8 cellular contexts compared by ENCODE assay signal in genomic region chr22:46035380-46035741, GRCh38. TPM values are rescaled to one million over a fixed set of nuclear protein-coding genes. Genes with fewer than 3 reads are reported as not detected.
DNase-seq lines count a peak whose midpoint lies in the region; ATAC-seq and TF ChIP-seq lines count a peak whose summit lies in the region.

No MANE protein-coding gene starts in this region.

- peaks cover 18% of the 10 kb centered on the region for H3K4me1 Mint-ChIP-seq in nephron

- H3K27me3 ChIP-seq in BJ (ENCODE audit: control insufficient read depth, insufficient read depth, low read length) (no peaks in the 10 kb centered on the region), MM.1S (replicated peaks; ENCODE audit: insufficient read depth, low read length) (no peaks in the 10 kb centered on the region), duodenal mucosa (ENCODE audit: control insufficient read depth in 1 of 2, insufficient read depth in 2 of 2, low read length in 2 of 2) (no peaks in the 10 kb centered on the region)

- H3K4me1 ChIP-seq in MM.1S (ENCODE audit: low read length) = peaks cover 6% of the 10 kb centered on the region
- H3K4me1 ChIP-seq in duodenal mucosa (ENCODE audit: control insufficient read depth in 1 of 2, insufficient read depth in 2 of 2, low read length in 2 of 2) = peaks cover 15 to 22% of the 10 kb centered on the region in 2 donors

- H3K9ac ChIP-seq in MM.1S (ENCODE audit: low read length) = peak overlapping the region; percentile 33; the same call in 1 of the 2 replicates
- peak overlapping the region; percentile 57 to 60 for H3K9ac ChIP-seq in duodenal mucosa (ENCODE audit: low read depth in 1 of 2, low read length in 2 of 2)

- H3K4me3 Mint-ChIP-seq in nephron = peak overlapping the region; percentile 89 to 90 (median 89)

- H3K4me3 ChIP-seq in BJ (ENCODE audit: low read depth, low read length) (peak overlapping the region; percentile 41), MM.1S (ENCODE audit: low read length) (peak overlapping the region; percentile 57), duodenal mucosa (ENCODE audit: low read depth in 1 of 2, low read length in 2 of 2) (peak overlapping the region; percentile 63 to 78)

- TF ChIP-seq CTCF in BJ (IDR thresholded peaks at IDR 0.05; ENCODE audit: insufficient read depth, low read depth, low read length) (no peak), MM.1S (IDR thresholded peaks at IDR 0.05; ENCODE audit: low read length) (no peak), nephron (IDR thresholded peaks at IDR 0.05; ENCODE audit: unreplicated experiment in 3 of 3) (no peak)

- H3K36me3 Mint-ChIP-seq in nephron (ENCODE audit: low read depth) = no peaks in the 10 kb centered on the region

- H3K27ac Mint-ChIP-seq in nephron = peak overlapping the region; percentile 87 to 90 (median 88)

- no peaks in the 10 kb centered on the region for H3K79me2 ChIP-seq in MM.1S (ENCODE audit: low read length)

- H3K9me3 Mint-ChIP-seq in nephron = no peaks in the 10 kb centered on the region

- peak overlapping the region; percentile 65 for H3K4me2 ChIP-seq in MM.1S (ENCODE audit: low read depth, low read length)

- POLR2A ChIA-PET in BJ (lab: Charles Lee) = interaction anchor here (0.5 to 1.1 kb wide), 4 partner anchors 16 to 125 kb away, joined by 3 to 11 read pairs (median 4); no protein-coding TSS in a partner anchor
- POLR2A ChIA-PET in HEK293T (lab: Yijun Ruan, JAX) = interaction anchor here (0.7 to 2.8 kb wide), 12 partner anchors 9 to 416 kb away, joined by 3 to 69 read pairs (median 4); partner anchors contain the start of gene GTSE1

- DNase-seq in BJ (ENCODE audit: low read depth) = no peak
- no peak for DNase-seq in MM.1S
- DNase-seq in NCI-H187 (lab: John Stamatoyannopoulos, UW) = no peak
- no peak for DNase-seq in HEK293T (ENCODE audit: extremely low spot score)
- no peak for DNase-seq in NCI-H2081 (lab: John Stamatoyannopoulos, UW)

- ATAC-seq in HG02588 (IDR thresholded peaks at IDR 0.05; ENCODE audit: unreplicated experiment) = no peak

- H3K27me3 Mint-ChIP-seq in nephron (ENCODE audit: low read depth) = no peaks in the 10 kb centered on the region

- H4K20me1 ChIP-seq in MM.1S (ENCODE audit: insufficient read depth, low read length) = no peaks in the 10 kb centered on the region

- CTCF ChIA-PET in BJ (lab: Yijun Ruan, JAX) (interaction anchor here (0.7 to 2.1 kb wide), 4 partner anchors 13 to 29 kb away, joined by 3 to 13 read pairs (median 7); no protein-coding TSS in a partner anchor), HEK293T (lab: Yijun Ruan, JAX) (no interaction called here)

- H3K36me3 ChIP-seq in BJ (ENCODE audit: control insufficient read depth, insufficient read depth, low read length) (no peaks in the 10 kb centered on the region), MM.1S (replicated peaks; ENCODE audit: insufficient read depth, low read length) (no peaks in the 10 kb centered on the region), duodenal mucosa (ENCODE audit: control insufficient read depth in 1 of 2, insufficient read depth in 2 of 2, low read length in 2 of 2) (no peaks in the 10 kb centered on the region)

- peak overlapping the region; percentile 54 for H2AFZ ChIP-seq in MM.1S (ENCODE audit: low read length)

- H3K9me2 ChIP-seq in MM.1S (replicated peaks; ENCODE audit: insufficient read depth, low read length) = no peaks in the 10 kb centered on the region

- H3F3A ChIP-seq in MM.1S (ENCODE audit: insufficient read depth, low read length) = peaks cover 14% of the 10 kb centered on the region

- H3K9me3 ChIP-seq in MM.1S (replicated peaks; ENCODE audit: insufficient read depth, low read length) (no peaks in the 10 kb centered on the region), duodenal mucosa (ENCODE audit: control insufficient read depth in 1 of 2, low read length in 2 of 2) (no peaks in the 10 kb centered on the region)

- no peak overlapping the region for H3K27ac ChIP-seq in MM.1S (ENCODE audit: low read length)
- peak overlapping the region; percentile 55 for H3K27ac ChIP-seq in duodenal mucosa (ENCODE audit: low read depth, low read length)

TF ChIP-seq in HEK293T, 16 proteins besides CTCF, POLR2A, EP300 and RAD21:
- TF ChIP-seq CTBP1 (IDR thresholded peaks at IDR 0.05; ENCODE audit: borderline replicate concordance) = no peak
- no peak for TF ChIP-seq TARDBP (IDR thresholded peaks at IDR 0.05)
- TF ChIP-seq SUZ12 (IDR thresholded peaks at IDR 0.05) = no peak
- TF ChIP-seq HDGF (IDR thresholded peaks at IDR 0.05; ENCODE audit: borderline replicate concordance) = no peak
- TF ChIP-seq BHLHE40 (IDR thresholded peaks at IDR 0.05; ENCODE audit: borderline replicate concordance) = no peak
- TF ChIP-seq LEF1 (IDR thresholded peaks at IDR 0.05; ENCODE audit: borderline replicate concordance) = no peak
- TF ChIP-seq FOXA1 (IDR thresholded peaks at IDR 0.05) = no peak
- no peak for TF ChIP-seq ZNF384 (IDR thresholded peaks at IDR 0.05)
- TF ChIP-seq PKNOX1 (IDR thresholded peaks at IDR 0.05) = no peak
- no peak for TF ChIP-seq FOXK2 (IDR thresholded peaks at IDR 0.05)
- no peak for TF ChIP-seq ARNT (IDR thresholded peaks at IDR 0.05)
- no peak for TF ChIP-seq FOXM1 (IDR thresholded peaks at IDR 0.05; ENCODE audit: borderline replicate concordance)
- no peak for TF ChIP-seq SP1 (IDR thresholded peaks at IDR 0.05)
- no peak for TF ChIP-seq L3MBTL2 (conservative IDR thresholded peaks at IDR 0.05)
- TF ChIP-seq NFRKB (IDR thresholded peaks at IDR 0.05) = no peak
- TF ChIP-seq ELF4 (IDR thresholded peaks at IDR 0.05) = no peak

RNA-seq across cellular contexts. Expression of gene WNT7B, which starts 58.4 kb away (rescaled TPM):
- 0.04 TPM in 1 of 2 replicates, not detected in the other for polyA plus RNA-seq in BJ (2011; rRNA removed)
- polyA minus RNA-seq in BJ (2011; rRNA and poly(A)+ RNA removed) = not detected in 2 replicates
